ENCODE assay signal across 26 cellular contexts in the genomic region with DNA sequence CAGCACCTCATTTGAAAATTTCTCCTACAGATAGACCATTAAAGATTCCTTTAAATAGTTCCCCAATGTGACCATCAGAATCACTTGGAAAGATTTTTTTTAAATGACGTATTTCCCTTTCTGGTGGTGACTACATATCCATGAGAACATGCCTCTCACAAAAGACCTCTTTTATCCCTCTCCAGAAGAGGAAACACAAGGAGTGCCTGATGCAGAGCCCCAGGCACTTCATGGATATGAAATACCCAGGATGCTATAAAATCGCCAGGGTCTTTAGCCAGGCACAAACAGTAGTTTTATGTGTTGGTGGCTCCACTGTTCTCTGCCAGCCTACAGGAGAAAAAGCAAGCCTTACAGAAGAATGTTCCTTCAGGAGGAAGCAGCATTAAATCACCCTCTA.
"Had no signal": no experiment of that assay in that cellular context is flagged by ENCODE, and none has a peak within 500 bp of the region (broad histone marks: within the 10 kb centered on the region; RNA-seq: fewer than 3 reads in every experiment).

No MANE protein-coding gene starts in this region.

- H3K36me3 Mint-ChIP-seq: immature natural killer cell; natural killer cell; stimulated activated effector memory CD8-positive, alpha-beta T cell treated with anti-CD3 and anti-CD28 coated beads, Interleukin-12 subunit alpha, Interleukin-12 subunit beta, amount 100 ng/mL, for 72 hours had no signal

- H3K9me3 Mint-ChIP-seq: immature natural killer cell; natural killer cell; stimulated activated effector memory CD8-positive, alpha-beta T cell treated with anti-CD3 and anti-CD28 coated beads, Interleukin-12 subunit alpha, Interleukin-12 subunit beta, amount 100 ng/mL, for 72 hours had no signal

- ATAC-seq: left colon; lower lobe of right lung; natural killer cell; pancreas; stimulated activated effector memory CD8-positive, alpha-beta T cell treated with anti-CD3 and anti-CD28 coated beads, Interleukin-12 subunit alpha, Interleukin-12 subunit beta, amount 100 ng/mL, for 72 hours; upper lobe of right lung had no signal

- H3K27ac Mint-ChIP-seq: immature natural killer cell; natural killer cell; stimulated activated effector memory CD8-positive, alpha-beta T cell treated with anti-CD3 and anti-CD28 coated beads, Interleukin-12 subunit alpha, Interleukin-12 subunit beta, amount 100 ng/mL, for 72 hours had no signal

- H3K4me1 ChIP-seq: esophagus squamous epithelium, left ventricle myocardium inferior, lower lobe of right lung, pancreas, prostate gland, right atrium auricular region, stomach, tibial nerve, upper lobe of right lung, uterus had no signal

- H3K4me3 ChIP-seq: coronary artery, esophagus squamous epithelium, left ventricle myocardium inferior, lower lobe of right lung, pancreas, prostate gland, right atrium auricular region, smooth muscle cell, stomach, tibial nerve, upper lobe of right lung, uterus had no signal

- H3K4me1 Mint-ChIP-seq: immature natural killer cell; natural killer cell; stimulated activated effector memory CD8-positive, alpha-beta T cell treated with anti-CD3 and anti-CD28 coated beads, Interleukin-12 subunit alpha, Interleukin-12 subunit beta, amount 100 ng/mL, for 72 hours had no signal

- DNase-seq: dermis blood vessel endothelial cell; effector memory CD4-positive, alpha-beta T cell; erythroblast; esophagus squamous epithelium; hypothalamus; immature natural killer cell; islet precursor cell; kidney glomerular epithelial cell; left colon; left ventricle myocardium inferior; lower lobe of right lung; natural killer cell; pancreas; stimulated activated CD4-positive, alpha-beta T cell treated with anti-CD3 and anti-CD28 coated beads, Interleukin-2, amount 100 ng/mL, for 24 hours; stimulated activated CD4-positive, alpha-beta T cell treated with anti-CD3 and anti-CD28 coated beads, Interleukin-4, amount 100 ng/mL, for 24 hours; stimulated activated naive CD4-positive, alpha-beta T cell treated with Interleukin-2 at 50 U/mL for 16 hours; stomach; upper lobe of right lung; uterus had no signal

- H3K4me3 Mint-ChIP-seq: immature natural killer cell; natural killer cell; stimulated activated effector memory CD8-positive, alpha-beta T cell treated with anti-CD3 and anti-CD28 coated beads, Interleukin-12 subunit alpha, Interleukin-12 subunit beta, amount 100 ng/mL, for 72 hours had no signal

- H3K36me3 ChIP-seq: esophagus squamous epithelium, left ventricle myocardium inferior, lower lobe of right lung, neutrophil, pancreas, prostate gland, right atrium auricular region, stomach, tibial nerve, upper lobe of right lung, uterus had no signal

- H3K27ac ChIP-seq: esophagus squamous epithelium, left ventricle myocardium inferior, lower lobe of right lung, neutrophil, pancreas, prostate gland, right atrium auricular region, stomach, tibial nerve, upper lobe of right lung, uterus had no signal

- H3K9me3 ChIP-seq: esophagus squamous epithelium, left ventricle myocardium inferior, lower lobe of right lung, neutrophil, pancreas, prostate gland, right atrium auricular region, stomach, tibial nerve, upper lobe of right lung, uterus had no signal

- H3K27me3 ChIP-seq: esophagus squamous epithelium, neutrophil, pancreas, right atrium auricular region, stomach, tibial nerve, upper lobe of right lung, uterus had no signal
